ENCODE assay signal across 23 cellular contexts in the genomic region with DNA sequence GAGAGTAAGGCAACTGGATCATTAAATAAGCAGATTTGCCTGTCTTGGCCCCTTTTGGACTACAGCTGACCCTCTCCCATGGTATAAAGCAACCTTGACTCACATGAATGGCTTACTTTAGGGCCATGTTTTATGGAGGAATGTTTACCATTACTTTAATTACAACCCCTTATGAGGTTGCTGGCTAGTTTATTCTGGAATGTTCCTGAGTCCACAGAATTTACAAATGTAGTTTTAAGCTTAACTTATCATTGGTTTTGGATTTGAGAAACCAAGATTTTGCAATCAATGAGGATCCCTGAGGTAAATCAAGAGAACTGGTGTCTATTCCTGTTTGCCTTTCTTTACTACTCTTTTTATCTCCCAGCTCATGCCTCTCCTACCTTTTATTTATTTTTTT. TPM values are rescaled to one million over a fixed set of nuclear protein-coding genes. Genes with fewer than 3 reads are reported as not detected.
"Had no signal": no experiment of that assay in that cellular context is flagged by ENCODE, and none has a peak within 500 bp of the region (broad histone marks: within the 10 kb centered on the region; RNA-seq: fewer than 3 reads in every experiment).

No MANE protein-coding gene starts in this region.

- H3K4me1 ChIP-seq: ascending aorta had no signal

- ATAC-seq: activated T-helper 17 cell treated with anti-CD3 and anti-CD28 coated beads, Interleukin-2, amount 50 U/mL, for 72 hours; PC-3 had no signal

- DNase-seq: activated CD4-positive, alpha-beta memory T cell treated with anti-CD3 and anti-CD28 coated beads for 36 hours; activated CD4-positive, alpha-beta T cell treated with anti-CD3 and anti-CD28 coated beads, Interleukin-2, amount 10 ng/mL, durations not matched to agents 7 days and 5 days; activated CD4-positive, CD25-positive, alpha-beta regulatory T cell; activated CD8-positive, alpha-beta memory T cell treated with anti-CD3 and anti-CD28 coated beads for 24 hours; activated gamma-delta T cell; activated naive CD4-positive, alpha-beta T cell treated with anti-CD3 and anti-CD28 coated beads, Interleukin-2, amount 10 ng/mL, durations not matched to agents 7 days and 5 days; activated naive CD8-positive, alpha-beta T cell treated with anti-CD3 and anti-CD28 coated beads, Interleukin-2, amount 10 ng/mL, durations not matched to agents 7 days and 5 days; activated T-cell treated with anti-CD3 and anti-CD28 coated beads, Interleukin-2, amount 50 U/mL, for 48 hours; amniotic stem cell; cerebellar nuclear complex; MM.1S; NCI-H1105; NCI-H1436; NCI-H1694 treated with DMSO at 0.1 percent for 48 hours; NCI-H2029 treated with DMSO at 0.1 percent for 48 hours; NCI-H510A treated with DMSO at 0.1 percent for 48 hours; NCI-H69; SIG-M5; T-helper 2 cell had no signal

- H3K27me3 ChIP-seq: ascending aorta had no signal

- H3K36me3 ChIP-seq: ascending aorta had no signal

- H3K4me3 ChIP-seq: ascending aorta had no signal

- H3K27ac ChIP-seq: ascending aorta, VCaP had no signal

RNA-seq across cellular contexts. Expression of gene SLC28A3, which starts 15.7 kb away (rescaled TPM):
- total RNA-seq: ascending aorta, PC-3 had no signal
